In genomic region chr2:84880645-84881521, GRCh38 we compare ENCODE assay signal across 8 cellular contexts. TPM values are rescaled to one million over a fixed set of nuclear protein-coding genes. Genes with fewer than 3 reads are reported as not detected.
DNase-seq lines count a peak whose midpoint lies in the region; ATAC-seq, FAIRE-seq and TF ChIP-seq lines count a peak whose summit lies in the region.

Gene TRABD2A, minus strand, starts transcription at chr2:84881084. Its CDS starts 45 bp downstream, at chr2:84881039.

- peak within 1 kb of the TSS; percentile 63 for H3K4ac ChIP-seq in IMR-90 (ENCODE audit: low read depth, low read length)

- H3K9me1 ChIP-seq in IMR-90 (ENCODE audit: insufficient read depth, low read length), result peaks cover 10% of the 10 kb centered on the region; the same call in 1 of the 2 replicates

- H3K27ac Mint-ChIP-seq in CD8-positive, alpha-beta T cell, result peak within 1 kb of the TSS; percentile 93

- dilution Hi-C loops in IMR-90 (cut with HindIII; ENCODE audit: low sequenced_read_pairs, unreplicated experiment), result no loop called here

- peak within 1 kb of the TSS; percentile 93 for H3K4me3 Mint-ChIP-seq in CD8-positive, alpha-beta T cell

- peak within 1 kb of the TSS; percentile 56 for H4K5ac ChIP-seq in IMR-90 (ENCODE audit: low read depth, low read length)

- CTCF ChIA-PET in CD8-positive, alpha-beta T cell (lab: Charles Lee), result interaction anchor here (0.9 to 17.9 kb wide), 26 partner anchors 9 to 389 kb away, joined by 3 to 278 read pairs (median 5); partner anchors contain the start of gene TMSB10
- CTCF ChIA-PET in IMR-90 (lab: Yijun Ruan, JAX), result interaction anchor here (0.7 to 1.6 kb wide), 2 partner anchors 19 to 39 kb away, joined by 3 to 6 read pairs; no protein-coding TSS in a partner anchor
- CTCF ChIA-PET in activated CD8-positive, alpha-beta memory T cell treated with anti-CD3 and anti-CD28 coated beads for 36 hours (lab: Charles Lee), result interaction anchor here (0.7 to 4.4 kb wide), 14 partner anchors 8 to 384 kb away, joined by 3 to 39 read pairs (median 4); partner anchors contain the start of gene TMSB10

- no TSS peak for BruUV-seq in IMR-90 (replicated peaks; lab: Mats Ljungman, UMichigan)

- peaks cover 19% of the 10 kb centered on the region for H3K36me3 Mint-ChIP-seq in CD8-positive, alpha-beta T cell

- peak within 1 kb of the TSS; percentile 84 for H3K23ac ChIP-seq in IMR-90 (ENCODE audit: low read depth, low read length)

- H2AK9ac ChIP-seq in IMR-90 (replicated peaks; ENCODE audit: low read depth, low read length, poor library complexity), result peak within 1 kb of the TSS; percentile 90

- TF ChIP-seq CTCF in CD8-positive, alpha-beta T cell (IDR thresholded peaks at IDR 0.05), result no peak
- no peak for TF ChIP-seq CTCF in IMR-90 (conservative IDR thresholded peaks at IDR 0.05; ENCODE audit: low read depth, low read length)
- no peak for TF ChIP-seq CTCF in neutrophil (IDR thresholded peaks at IDR 0.05)

- peak within 1 kb of the TSS; percentile 50; the same call in 1 of the 2 replicates for H2BK20ac ChIP-seq in IMR-90 (ENCODE audit: low read depth, low read length)

- no peaks in the 10 kb centered on the region for H3K27me3 ChIP-seq in CD8-positive, alpha-beta T cell (ENCODE audit: insufficient read depth, low read length)
- H3K27me3 ChIP-seq in IMR-90 (ENCODE audit: control insufficient read depth, insufficient read depth, low read length) (no peaks in the 10 kb centered on the region), neutrophil (peaks cover 88% of the 10 kb centered on the region)

- H2AK5ac ChIP-seq in IMR-90 (ENCODE audit: low read depth, low read length), result peak within 1 kb of the TSS; percentile 35; the same call in 1 of the 2 replicates

- intact Hi-C loops in CD8-positive, alpha-beta T cell (cut with DNase I, micrococcal nuclease), result loop anchor here (1.0 to 10.0 kb wide), 6 partner anchors 8 to 364 kb away; partner anchors contain the start of genes DNAH6 (in 1 of the 2) and TMSB10 (in 1 of the 2)
- intact Hi-C loops in IMR-90 (cut with micrococcal nuclease), result loop anchor here (1.0 to 2.0 kb wide), 3 partner anchors 74 to 250 kb away; no protein-coding TSS in a partner anchor

- no peak for FAIRE-seq in frontal cortex (lab: Jason Lieb, UNC)

- H2BK5ac ChIP-seq in IMR-90 (ENCODE audit: low read depth, low read length, poor library complexity, severe bottlenecking), result peak within 1 kb of the TSS; percentile 73

- 1% methylated on average over 30 of the region's 77 CpGs; no CpG with 5 or more reads in 1 of the 2 experiments for WGBS in IMR-90 (ENCODE audit: extremely low coverage in 2 of 2, insufficient read length in 1 of 2), 2 experiments

- H3K4me1 Mint-ChIP-seq in CD8-positive, alpha-beta T cell (ENCODE audit: low read depth), result peaks cover 71% of the 10 kb centered on the region

- peak within 1 kb of the TSS; percentile 97 for H3K4me2 ChIP-seq in IMR-90 (ENCODE audit: low read depth, low read length)

- POLR2A ChIA-PET in CD8-positive, alpha-beta T cell (lab: Charles Lee), result interaction anchor here (0.6 to 6.4 kb wide), 18 partner anchors 8 to 399 kb away, joined by 3 to 72 read pairs (median 3); partner anchors contain the start of gene TMSB10
- POLR2A ChIA-PET in IMR-90 (lab: Charles Lee; ENCODE audit: unreplicated experiment), result no interaction called here
- POLR2A ChIA-PET in activated CD8-positive, alpha-beta memory T cell treated with anti-CD3 and anti-CD28 coated beads for 36 hours (lab: Charles Lee), result interaction anchor here (0.7 to 3.9 kb wide), 6 partner anchors 13 to 45 kb away, joined by 3 to 37 read pairs (median 4); partner anchors contain the start of gene TMSB10

- TF ChIP-seq RAD21 in IMR-90 (IDR thresholded peaks at IDR 0.05; ENCODE audit: low read length), result no peak

- DNase-seq in CD8-positive, alpha-beta T cell, result peak in 5 of 7 experiments; percentile 31 to 72 (median 66)
- DNase-seq in IMR-90 (peak; percentile 71), fibroblast of gingiva (ENCODE audit: low read depth) (peak; percentile 30), DMS153 (lab: John Stamatoyannopoulos, UW) (no peak), frontal cortex (ENCODE audit: low spot score in 2 of 2) (no peak), foreskin melanocyte (no peak)

- peak within 1 kb of the TSS; percentile 79 for H3K27ac ChIP-seq in CD8-positive, alpha-beta T cell (ENCODE audit: low read depth, low read length)
- H3K27ac ChIP-seq in IMR-90 (ENCODE audit: insufficient read depth, low read length) (peak within 1 kb of the TSS; percentile 78), neutrophil (no peak within 1 kb of the TSS)

- peaks cover 33% of the 10 kb centered on the region for H3K4me1 ChIP-seq in CD8-positive, alpha-beta T cell (ENCODE audit: insufficient read depth, low read length)
- H3K4me1 ChIP-seq in IMR-90 (ENCODE audit: control insufficient read depth, insufficient read depth, low read length), result peaks cover 13% of the 10 kb centered on the region
- peaks cover 26 to 30% of the 10 kb centered on the region in 2 experiments for H3K4me1 ChIP-seq in neutrophil (ENCODE audit: control insufficient read depth in 1 of 2, insufficient read depth in 1 of 2, low read depth in 1 of 2, low read length in 1 of 2)

- H3K18ac ChIP-seq in IMR-90 (ENCODE audit: low read depth, low read length), result peak within 1 kb of the TSS; percentile 66

- peak within 1 kb of the TSS; percentile 68 for H2BK120ac ChIP-seq in IMR-90 (ENCODE audit: low read depth, low read length)

- H3K9ac ChIP-seq in IMR-90 (ENCODE audit: low read depth, low read length), result peak within 1 kb of the TSS; percentile 84

- peak within 1 kb of the TSS; percentile 82 for H3K56ac ChIP-seq in IMR-90 (ENCODE audit: extremely low read depth, insufficient read depth, low read length)

- ATAC-seq in CD8-positive, alpha-beta T cell, result peak; percentile 55
- peak; percentile 62 for ATAC-seq in IMR-90 (ENCODE audit: low read depth)

- no peaks in the 10 kb centered on the region for H3K36me3 ChIP-seq in CD8-positive, alpha-beta T cell (ENCODE audit: insufficient read depth, low read length)
- no peaks in the 10 kb centered on the region for H3K36me3 ChIP-seq in IMR-90 (ENCODE audit: control insufficient read depth, insufficient read depth, low read length)
- H3K36me3 ChIP-seq in neutrophil, result no peaks in the 10 kb centered on the region

- H4K91ac ChIP-seq in IMR-90 (ENCODE audit: insufficient read depth, low read depth, low read length), result peak within 1 kb of the TSS; percentile 62

- H3K79me1 ChIP-seq in IMR-90 (ENCODE audit: low read depth in 1 of 2, low read length in 2 of 2), result peaks cover 17 to 34% of the 10 kb centered on the region in 2 experiments; a peak in 3 of 4 replicates

- peak; percentile 43 for TF ChIP-seq POLR2A in IMR-90 (IDR thresholded peaks at IDR 0.05; ENCODE audit: low read depth, low read length)

- no peaks in the 10 kb centered on the region for H3K9me3 Mint-ChIP-seq in CD8-positive, alpha-beta T cell

- H2BK15ac ChIP-seq in IMR-90 (ENCODE audit: low read depth, low read length), result peak within 1 kb of the TSS; percentile 88; the same call in 2 of the 3 replicates

- H3K14ac ChIP-seq in IMR-90 (replicated peaks; ENCODE audit: low read depth, low read length), result peak within 1 kb of the TSS; percentile 71

- no peaks in the 10 kb centered on the region for H3K27me3 Mint-ChIP-seq in CD8-positive, alpha-beta T cell (ENCODE audit: low read depth)

- H4K20me1 ChIP-seq in IMR-90 (ENCODE audit: insufficient read depth, low read length), result no peaks in the 10 kb centered on the region

- peak within 1 kb of the TSS; percentile 95 for H2AFZ ChIP-seq in IMR-90 (replicated peaks; ENCODE audit: low read length, poor library complexity)

- H3K9me3 ChIP-seq in CD8-positive, alpha-beta T cell (ENCODE audit: low read length), result no peaks in the 10 kb centered on the region
- H3K9me3 ChIP-seq in IMR-90 (ENCODE audit: control insufficient read depth, insufficient read depth, low read length) (no peaks in the 10 kb centered on the region), neutrophil (no peaks in the 10 kb centered on the region)

- H4K8ac ChIP-seq in IMR-90 (ENCODE audit: low read depth in 2 of 2, low read length in 2 of 2), result peak within 1 kb of the TSS; percentile 46 to 82

- peak within 1 kb of the TSS; percentile 80 for H3K4me3 ChIP-seq in CD8-positive, alpha-beta T cell (ENCODE audit: low read depth, low read length)
- H3K4me3 ChIP-seq in IMR-90 (ENCODE audit: insufficient read depth, low read depth, low read length), result peak within 1 kb of the TSS; percentile 91
- peak within 1 kb of the TSS; percentile 54 to 65 for H3K4me3 ChIP-seq in neutrophil (ENCODE audit: low read depth in 1 of 2, low read length in 1 of 2)

- in situ Hi-C loops in IMR-90 (cut with MboI; ENCODE audit: low sequenced_read_pairs), result loop anchor here (5.0 kb wide), 1 partner anchor 389 kb away; no protein-coding TSS in a partner anchor

TF ChIP-seq in IMR-90, 13 proteins besides CTCF, POLR2A, EP300 and RAD21 (continues in another document):
- TF ChIP-seq NFE2L2 (IDR thresholded peaks at IDR 0.05; ENCODE audit: low read depth, low read length) (no peak), RCOR1 (IDR thresholded peaks at IDR 0.05; ENCODE audit: insufficient replicate concordance, low read length) (no peak), CEBPB (IDR thresholded peaks at IDR 0.05; ENCODE audit: low read depth, low read length) (no peak), USF2 (IDR thresholded peaks at IDR 0.05; ENCODE audit: low read depth, low read length) (peak; percentile 29; the same call in 1 of the 2 replicates), ELK1 (IDR thresholded peaks at IDR 0.05; ENCODE audit: borderline replicate concordance, low read depth, low read length) (no peak)

RNA-seq across cellular contexts. Expression of gene TRABD2A, which starts in this region (rescaled TPM):
- total RNA-seq in CD8-positive, alpha-beta T cell, result 100 to 1,000 TPM; 138 to 142 TPM
- total RNA-seq in IMR-90 (2012; rRNA removed) (19.7 and 20.3 TPM in 2 replicates), frontal cortex (0.41 TPM)
- 15.3 and 17.6 TPM in 2 replicates for polyA plus RNA-seq in IMR-90 (2012; rRNA removed)
- polyA plus RNA-seq in IMR-90 (2012; cell fraction: cytosol; rRNA removed), result 8.1 and 12.6 TPM in 2 replicates
- 7.4 and 9.4 TPM in 2 replicates for polyA plus RNA-seq in IMR-90 (2012; cell fraction: nucleus; rRNA removed; ENCODE audit: low replicate concordance)
- total RNA-seq in activated CD8-positive, alpha-beta memory T cell treated with anti-CD3 and anti-CD28 coated beads for 36 hours, result 10 to 100 TPM; 28.5 to 28.6 TPM

Comparison
In these comparisons a context has a peak if more than half of its experiments do, and no peak if none do; other contexts are left out.
1. RNA of gene TRABD2A (total RNA-seq): 138 to 142 TPM in CD8-positive, alpha-beta T cell, 28.5 to 28.6 TPM in activated CD8-positive, alpha-beta memory T cell treated with anti-CD3 and anti-CD28 coated beads for 36 hours and 19.7 to 20.3 TPM in IMR-90; 0.41 TPM in frontal cortex (single experiment); every median in the first group is over 10 times any median in the second.
2. DNase-seq: peak in CD8-positive, alpha-beta T cell (5 of 7), IMR-90 (single experiment) and fibroblast of gingiva (single experiment); none in DMS153 (single experiment), frontal cortex (0 of 2) and foreskin melanocyte (single experiment).
3. Peak in every context shown above with its lines, with median percentiles within 50 percentile points of each other: H3K4me3 ChIP-seq.